ENCODE assay signal across 8 cellular contexts in genomic region chr3:48301020-48301813, GRCh38. TPM values are rescaled to one million over a fixed set of nuclear protein-coding genes. Genes with fewer than 3 reads are reported as not detected.
DNase-seq lines count a peak whose midpoint lies in the region; ATAC-seq, FAIRE-seq and TF ChIP-seq lines count a peak whose summit lies in the region.

Gene NME6, minus strand, starts transcription at chr3:48301367.

- H3K9me1 ChIP-seq in IMR-90 (ENCODE audit: insufficient read depth, low read length) (peaks cover 23% of the 10 kb centered on the region; the same call in 1 of the 2 replicates), endothelial cell of umbilical vein (replicated peaks; ENCODE audit: control insufficient read depth, extremely low read depth, insufficient read depth, low read length) (no peaks in the 10 kb centered on the region)

- peak within 1 kb of the TSS; percentile 86 for H3K18ac ChIP-seq in IMR-90 (ENCODE audit: low read depth, low read length)

- peak within 1 kb of the TSS; percentile 96 for H4K91ac ChIP-seq in IMR-90 (ENCODE audit: insufficient read depth, low read depth, low read length)

- peak within 1 kb of the TSS; percentile 59 for H3K4me2 ChIP-seq in IMR-90 (ENCODE audit: low read depth, low read length)
- peak within 1 kb of the TSS; percentile 99 for H3K4me2 ChIP-seq in OCI-LY7 (ENCODE audit: low read length)
- H3K4me2 ChIP-seq in endothelial cell of umbilical vein (ENCODE audit: insufficient read depth, low read length), result peak within 1 kb of the TSS; percentile 62

- TF ChIP-seq POLR2A in IMR-90 (IDR thresholded peaks at IDR 0.05; ENCODE audit: low read depth, low read length) (peak; percentile 79; the same call in 1 of the 2 replicates), endothelial cell of umbilical vein (IDR thresholded peaks at IDR 0.05; ENCODE audit: low read depth, low read length) (no peak)

- peak within 1 kb of the TSS; percentile 99 for H3K14ac ChIP-seq in IMR-90 (replicated peaks; ENCODE audit: low read depth, low read length)

- H3K4me1 ChIP-seq in IMR-90 (ENCODE audit: control insufficient read depth, insufficient read depth, low read length) (peaks cover 4% of the 10 kb centered on the region), OCI-LY7 (ENCODE audit: insufficient read depth, low read length, poor library complexity, severe bottlenecking) (peaks cover 47% of the 10 kb centered on the region), endothelial cell of umbilical vein (ENCODE audit: control insufficient read depth, extremely low read depth, insufficient read depth, low read length) (peaks cover 8% of the 10 kb centered on the region)

- DNase-seq in COR-L47 (lab: John Stamatoyannopoulos, UW) (peak; percentile 71), IMR-90 (peak; percentile 84), OCI-LY7 (ENCODE audit: low spot score) (peak; percentile 95), activated T-cell treated with anti-CD3 and anti-CD28 coated beads for 1 hour (ENCODE audit: low read depth) (peak; percentile 89), endothelial cell of umbilical vein (ENCODE audit: low read depth, low spot score) (peak; percentile 88), middle frontal gyrus (ENCODE audit: extremely low spot score, low spot score) (peak; percentile 62)
- DNase-seq in stimulated activated CD8-positive, alpha-beta memory T cell treated with anti-CD3 and anti-CD28 coated beads, Interleukin-2, amount 100 ng/mL, for 1 hour (ENCODE audit: low read depth in 2 of 2), result peak; percentile 82 to 86

- H4K5ac ChIP-seq in IMR-90 (ENCODE audit: low read depth, low read length), result peak within 1 kb of the TSS; percentile 92

- CTCF ChIA-PET in IMR-90 (lab: Yijun Ruan, JAX), result no interaction called here
- CTCF ChIA-PET in OCI-LY7 (lab: Charles Lee; ENCODE audit: unreplicated experiment), result no interaction called here
- CTCF ChIA-PET in endothelial cell of umbilical vein (lab: Charles Lee), result interaction anchor here (0.6 to 2.7 kb wide), 3 partner anchors 28 to 135 kb away, joined by 4 to 21 read pairs (median 4); no protein-coding TSS in a partner anchor

- peaks cover 41 to 55% of the 10 kb centered on the region in 2 experiments for H3K79me1 ChIP-seq in IMR-90 (ENCODE audit: low read depth in 1 of 2, low read length in 2 of 2)

- peak within 1 kb of the TSS; percentile 95 to 100 for H4K8ac ChIP-seq in IMR-90 (ENCODE audit: low read depth in 2 of 2, low read length in 2 of 2)

- H2AK5ac ChIP-seq in IMR-90 (ENCODE audit: low read depth, low read length), result peak within 1 kb of the TSS; percentile 89

- peak within 1 kb of the TSS; percentile 85 for H2BK120ac ChIP-seq in IMR-90 (ENCODE audit: low read depth, low read length)

- peak; percentile 78 for ATAC-seq in GM21515 (IDR thresholded peaks at IDR 0.05; ENCODE audit: unreplicated experiment)
- peak; percentile 99 for ATAC-seq in IMR-90 (ENCODE audit: low read depth)

- dilution Hi-C loops in IMR-90 (cut with HindIII; ENCODE audit: low sequenced_read_pairs, unreplicated experiment), result no loop called here
- dilution Hi-C loops in endothelial cell of umbilical vein (cut with MboI; ENCODE audit: extremely low pct_ligation_motif_present, low sequenced_read_pairs), result no loop called here

- no peaks in the 10 kb centered on the region for H3K9me2 ChIP-seq in OCI-LY7 (ENCODE audit: insufficient read depth, low read length)

- in situ Hi-C loops in IMR-90 (cut with MboI; ENCODE audit: low sequenced_read_pairs), result no loop called here

- H3K27ac ChIP-seq in IMR-90 (ENCODE audit: insufficient read depth, low read length) (peak within 1 kb of the TSS; percentile 95), OCI-LY7 (ENCODE audit: low read depth, low read length, poor library complexity, severe bottlenecking) (peak within 1 kb of the TSS; percentile 86), endothelial cell of umbilical vein (ENCODE audit: insufficient read depth, low read depth, low read length) (peak within 1 kb of the TSS; percentile 51)

- no peak within 1 kb of the TSS for H2BK20ac ChIP-seq in IMR-90 (ENCODE audit: low read depth, low read length)

- peak within 1 kb of the TSS; percentile 90 for H2BK5ac ChIP-seq in IMR-90 (ENCODE audit: low read depth, low read length, poor library complexity, severe bottlenecking)

- H3K4ac ChIP-seq in IMR-90 (ENCODE audit: low read depth, low read length), result peak within 1 kb of the TSS; percentile 97

- FAIRE-seq in endothelial cell of umbilical vein (lab: Jason Lieb, UNC), result peak; percentile 89

- H3K36me3 ChIP-seq in IMR-90 (ENCODE audit: control insufficient read depth, insufficient read depth, low read length), result peaks cover 14% of the 10 kb centered on the region
- peaks cover 25% of the 10 kb centered on the region for H3K36me3 ChIP-seq in OCI-LY7 (ENCODE audit: insufficient read depth, low read length)
- H3K36me3 ChIP-seq in endothelial cell of umbilical vein (ENCODE audit: control insufficient read depth in 2 of 2, extremely low read depth in 1 of 2, insufficient read depth in 2 of 2, low read length in 2 of 2), result peaks cover 2 to 6% of the 10 kb centered on the region in 2 experiments

- H4K20me1 ChIP-seq in IMR-90 (ENCODE audit: insufficient read depth, low read length) (no peaks in the 10 kb centered on the region), OCI-LY7 (ENCODE audit: insufficient read depth, low read length) (no peaks in the 10 kb centered on the region), endothelial cell of umbilical vein (replicated peaks; ENCODE audit: control insufficient read depth, extremely low read depth, insufficient read depth, low read length) (no peaks in the 10 kb centered on the region)

- H3K27me3 ChIP-seq in IMR-90 (ENCODE audit: control insufficient read depth, insufficient read depth, low read length) (no peaks in the 10 kb centered on the region; the same call in 1 of the 2 replicates), endothelial cell of umbilical vein (ENCODE audit: control insufficient read depth in 2 of 2, insufficient read depth in 2 of 2, low read length in 2 of 2) (peaks cover 2 to 5% of the 10 kb centered on the region in 2 experiments)

- TF ChIP-seq RAD21 in IMR-90 (IDR thresholded peaks at IDR 0.05; ENCODE audit: low read length), result no peak

- POLR2A ChIA-PET in IMR-90 (lab: Charles Lee; ENCODE audit: unreplicated experiment), result no interaction called here
- POLR2A ChIA-PET in OCI-LY7 (lab: Charles Lee), result interaction anchor here (0.6 to 1.1 kb wide), 4 partner anchors 17 to 1010 kb away, joined by 3 to 5 read pairs (median 4); partner anchors contain the start of genes CCDC51 and TMA7
- POLR2A ChIA-PET in endothelial cell of umbilical vein (lab: Charles Lee), result no interaction called here

- peak within 1 kb of the TSS; percentile 97 for H3K9ac ChIP-seq in IMR-90 (ENCODE audit: low read depth, low read length)
- H3K9ac ChIP-seq in endothelial cell of umbilical vein (replicated peaks; ENCODE audit: extremely low read depth, insufficient read depth, low read length), result peak within 1 kb of the TSS; percentile 67

- peak within 1 kb of the TSS; percentile 88 for H3K23ac ChIP-seq in IMR-90 (ENCODE audit: low read depth, low read length)

- TF ChIP-seq CTCF in IMR-90 (conservative IDR thresholded peaks at IDR 0.05; ENCODE audit: low read depth, low read length) (no peak), OCI-LY7 (conservative IDR thresholded peaks at IDR 0.05; ENCODE audit: low read length) (no peak), endothelial cell of umbilical vein (IDR thresholded peaks at IDR 0.05; ENCODE audit: extremely low read depth in 1 of 2, insufficient read depth in 1 of 2, low read depth in 1 of 2, low read length in 2 of 2) (no peak)

- H3K9me3 ChIP-seq in IMR-90 (ENCODE audit: control insufficient read depth, insufficient read depth, low read length) (no peaks in the 10 kb centered on the region), OCI-LY7 (ENCODE audit: low read length) (no peaks in the 10 kb centered on the region), endothelial cell of umbilical vein (replicated peaks; ENCODE audit: control insufficient read depth, insufficient read depth, low read length) (no peaks in the 10 kb centered on the region)

- BruUV-seq in IMR-90 (replicated peaks; lab: Mats Ljungman, UMichigan) (no TSS peak), OCI-LY7 (replicated peaks; lab: Mats Ljungman, UMichigan) (no TSS peak), endothelial cell of umbilical vein (replicated peaks; lab: Mats Ljungman, UMichigan) (TSS peak; percentile 88)

- H2AFZ ChIP-seq in IMR-90 (replicated peaks; ENCODE audit: low read length, poor library complexity), result peak within 1 kb of the TSS; percentile 100
- H2AFZ ChIP-seq in OCI-LY7 (ENCODE audit: low read length), result peak within 1 kb of the TSS; percentile 83
- H2AFZ ChIP-seq in endothelial cell of umbilical vein (ENCODE audit: low read depth, low read length), result peak within 1 kb of the TSS; percentile 47

- peak within 1 kb of the TSS; percentile 98 for H2AK9ac ChIP-seq in IMR-90 (replicated peaks; ENCODE audit: low read depth, low read length, poor library complexity)

- peak within 1 kb of the TSS; percentile 80; the same call in 1 of the 3 replicates for H2BK15ac ChIP-seq in IMR-90 (ENCODE audit: low read depth, low read length)

- H3K56ac ChIP-seq in IMR-90 (ENCODE audit: extremely low read depth, insufficient read depth, low read length), result peak within 1 kb of the TSS; percentile 89

- H3K4me3 ChIP-seq in IMR-90 (ENCODE audit: insufficient read depth, low read depth, low read length) (peak within 1 kb of the TSS; percentile 90), OCI-LY7 (ENCODE audit: low read depth, low read length, poor library complexity, severe bottlenecking) (peak within 1 kb of the TSS; percentile 82), endothelial cell of umbilical vein (replicated peaks in 1 of 3; ENCODE audit: insufficient read depth in 1 of 3, low read depth in 1 of 3, low read length in 3 of 3) (peak within 1 kb of the TSS; percentile 57 to 86 (median 65))

- peaks cover 34% of the 10 kb centered on the region; the same call in 1 of the 2 replicates for H3K79me2 ChIP-seq in OCI-LY7 (ENCODE audit: insufficient read depth, low read depth, low read length)
- H3K79me2 ChIP-seq in endothelial cell of umbilical vein (ENCODE audit: control insufficient read depth, insufficient read depth, low read length), result peaks cover 11% of the 10 kb centered on the region

- intact Hi-C loops in IMR-90 (cut with micrococcal nuclease) (no loop called here), OCI-LY7 (cut with micrococcal nuclease; ENCODE audit: unreplicated experiment) (loop anchor here (2.0 to 10.0 kb wide), 5 partner anchors 60 to 519 kb away; partner anchors contain the start of genes CDC25A, PFKFB4, PLXNB1 and SMARCC1), endothelial cell of umbilical vein (cut with micrococcal nuclease) (loop anchor here (1.0 kb wide), 1 partner anchor 60 kb away; the partner anchor contains the start of gene ZNF589)

- 1% methylated on average over 46 of the region's 70 CpGs; no CpG with 5 or more reads in 1 of the 2 experiments for WGBS in IMR-90 (ENCODE audit: extremely low coverage in 2 of 2, insufficient read length in 1 of 2), 2 experiments

RNA-seq across cellular contexts. Expression of gene NME6, which starts in this region (rescaled TPM):
- 15.6 and 23.3 TPM in 2 replicates for total RNA-seq in IMR-90 (2012; rRNA removed)
- polyA plus RNA-seq in IMR-90 (2012; rRNA removed), result 23.0 and 24.8 TPM in 2 replicates
- polyA plus RNA-seq in IMR-90 (2012; cell fraction: cytosol; rRNA removed), result 20.1 and 28.6 TPM in 2 replicates
- polyA plus RNA-seq in IMR-90 (2012; cell fraction: nucleus; rRNA removed; ENCODE audit: low replicate concordance), result 9.1 and 11.1 TPM in 2 replicates
- 29.0 and 35.2 TPM in 2 replicates for total RNA-seq in OCI-LY7 (2014; rRNA removed; shearing (Covaris generic))
- 33.1 and 33.5 TPM in 2 replicates for total RNA-seq in OCI-LY7 (2022)
- total RNA-seq in endothelial cell of umbilical vein, result 26.9 and 27.7 TPM in 2 replicates
- 37.8 and 43.1 TPM in 2 replicates for polyA plus RNA-seq in endothelial cell of umbilical vein
- polyA plus RNA-seq in endothelial cell of umbilical vein (2011; cell fraction: cytosol; rRNA removed), result 36.0 and 38.4 TPM in 2 replicates
- polyA plus RNA-seq in endothelial cell of umbilical vein (2011; cell fraction: nucleus; rRNA removed), result 14.0 and 16.8 TPM in 2 replicates
- polyA plus RNA-seq in endothelial cell of umbilical vein (2012), result 17.3 and 21.1 TPM in 2 replicates
- polyA minus RNA-seq in endothelial cell of umbilical vein, result 33.6 and 44.3 TPM in 2 replicates
- 18.0 TPM for polyA minus RNA-seq in endothelial cell of umbilical vein (2011; cell fraction: cytosol; rRNA and poly(A)+ RNA removed)
- polyA minus RNA-seq in endothelial cell of umbilical vein (2011; cell fraction: nucleus; rRNA and poly(A)+ RNA removed), result 7.5 and 13.5 TPM in 2 replicates

Comparison
In these comparisons a context has a peak if more than half of its experiments do, and no peak if none do; other contexts are left out.
1. Peak in every context shown above with its lines: DNase-seq, ATAC-seq, H3K4me3 ChIP-seq and H3K27ac ChIP-seq.
2. H2AFZ ChIP-seq: peak in every context shown above with its lines; median percentile 100 in IMR-90; 83 in OCI-LY7; 47 in endothelial cell of umbilical vein.